In the genomic region with DNA sequence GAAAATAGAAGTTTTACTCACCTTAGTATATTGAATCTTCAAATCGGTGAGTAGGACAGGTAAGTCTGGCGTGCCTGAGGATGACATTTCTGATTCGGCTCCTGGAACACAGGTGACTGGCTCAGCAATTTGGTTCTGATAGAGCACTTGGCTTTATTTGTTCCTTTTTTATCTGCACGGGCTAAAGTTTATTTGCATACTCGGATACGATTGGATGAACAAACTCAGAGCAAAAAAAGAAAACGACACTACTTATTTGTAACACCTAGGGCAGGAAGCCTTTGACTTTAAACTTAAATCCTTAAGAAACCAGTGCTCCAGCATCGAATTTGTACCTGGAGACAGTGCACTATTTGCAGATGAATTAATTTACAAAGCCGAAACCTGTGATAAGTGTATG, we compare ENCODE assay signal across 9 cellular contexts. TPM values are rescaled to one million over a fixed set of nuclear protein-coding genes. Genes with fewer than 3 reads are reported as not detected.
DNase-seq lines count a peak whose midpoint lies in the region; ATAC-seq, FAIRE-seq and TF ChIP-seq lines count a peak whose summit lies in the region.
"Had no signal": no experiment of that assay in that cellular context is flagged by ENCODE, and none has a peak within 500 bp of the region (broad histone marks: within the 10 kb centered on the region; RNA-seq: fewer than 3 reads in every experiment).

A gene (minus strand): TSS at position 140 of the 400 bp plus-strand sequence. CDS start 53 bp downstream, at position 87.

- TF ChIP-seq CTCF in fibroblast of mammary gland (conservative IDR thresholded peaks at IDR 0.05; ENCODE audit: control insufficient read depth, insufficient read depth, low read depth, low read length) = no peak
- no peak for TF ChIP-seq CTCF in pancreas (IDR thresholded peaks at IDR 0.05)

- peak; percentile 42 for DNase-seq in COR-L47 (lab: John Stamatoyannopoulos, UW)
- peak; percentile 86 for DNase-seq in NCI-H748 (lab: John Stamatoyannopoulos, UW; ENCODE audit: unreplicated experiment)
- DNase-seq in fibroblast of mammary gland (ENCODE audit: low read depth) = peak; percentile 16
- peak in 4 of 6 donors; percentile 31 to 66 (median 56) for DNase-seq in pancreas
- no peak for DNase-seq in hepatic stellate cell (ENCODE audit: low spot score)
- DNase-seq in activated CD8-positive, alpha-beta memory T cell treated with anti-CD3 and anti-CD28 coated beads, Interleukin-2, amount 50 U/mL, for 48 hours = no peak
- DNase-seq: activated naive CD8-positive, alpha-beta T cell treated with anti-CD3 and anti-CD28 coated beads, Interleukin-2, amount 10 ng/mL, durations not matched to agents 7 days and 5 days had no signal

- FAIRE-seq in pancreas (lab: Jason Lieb, UNC) = peak; percentile 86

- intact Hi-C loops in pancreas (cut with DNase I) = no loop called here

- peak; percentile 76 to 87 (median 79) for ATAC-seq in pancreas
- ATAC-seq in HG03521 (IDR thresholded peaks at IDR 0.05; ENCODE audit: unreplicated experiment) = no peak
- no peak for ATAC-seq in GM18520 (IDR thresholded peaks at IDR 0.05; ENCODE audit: unreplicated experiment)

- H3K4me1 ChIP-seq in pancreas = peaks cover 16 to 21% (median 18%) of the 10 kb centered on the region in 3 donors

- H3K9me3 ChIP-seq in pancreas = no peaks in the 10 kb centered on the region

- H3K27me3 ChIP-seq in pancreas = no peaks in the 10 kb centered on the region

- 0 to 1% methylated on average over 9 of the region's 9 CpGs for WGBS in pancreas, 2 donors

- no peak within 1 kb of the TSS for H3K4me3 ChIP-seq in fibroblast of mammary gland (ENCODE audit: control insufficient read depth, low read depth, low read length)
- peak within 1 kb of the TSS; percentile 28 to 46 (median 39) for H3K4me3 ChIP-seq in pancreas

- peak within 1 kb of the TSS; percentile 43 to 91 (median 72) for H3K27ac ChIP-seq in pancreas

- H3K36me3 ChIP-seq in pancreas = no peaks in the 10 kb centered on the region

RNA-seq across cellular contexts. Expression of the gene that starts here (rescaled TPM):
- 100 to 1,000 TPM; 141 to 259 (median 176) TPM for total RNA-seq in pancreas
- 100 to 1,000 TPM; 162 to 275 TPM for polyA plus RNA-seq in pancreas

Comparison
In these comparisons a context has a peak if more than half of its experiments do, and no peak if none do; other contexts are left out.
1. DNase-seq: peak in COR-L47 (single experiment), NCI-H748 (single experiment), fibroblast of mammary gland (single experiment) and pancreas (4 of 6); none in hepatic stellate cell (single experiment) and activated CD8-positive, alpha-beta memory T cell treated with anti-CD3 and anti-CD28 coated beads, Interleukin-2, amount 50 U/mL, for 48 hours (single experiment).
2. ATAC-seq: peak in pancreas (4 of 4); none in HG03521 (single experiment) and GM18520 (single experiment).